Comparison of ENCODE assay signal across 9 cellular contexts in genomic region chr9:33391111-33391771, GRCh38. TPM values are rescaled to one million over a fixed set of nuclear protein-coding genes. Genes with fewer than 3 reads are reported as not detected.
DNase-seq lines count a peak whose midpoint lies in the region; ATAC-seq, FAIRE-seq and TF ChIP-seq lines count a peak whose summit lies in the region.
"Not testable (repeated sequence)": the region's sequence is repeated elsewhere in the genome, so short reads cannot be mapped to it uniquely, and the experiment has no call there.
"Had no signal": no experiment of that assay in that cellular context is flagged by ENCODE, and none has a peak within 500 bp of the region (broad histone marks: within the 10 kb centered on the region; RNA-seq: fewer than 3 reads in every experiment).

No MANE protein-coding gene starts in this region.

- not testable (repeated sequence) for H3K27ac Mint-ChIP-seq in astrocyte (ENCODE audit: unreplicated experiment)

- not testable (repeated sequence) for TF ChIP-seq POLR2A in tibial nerve (IDR thresholded peaks at IDR 0.05)

- TF ChIP-seq EP300 in tibial nerve (IDR thresholded peaks at IDR 0.05), result not testable (repeated sequence)

- H3K9ac ChIP-seq in astrocyte (ENCODE audit: low read length), result not testable (repeated sequence)

- 6 to 7% methylated on average over 8 to 9 of the region's 9 CpGs for WGBS in pancreas, 2 donors
- WGBS in tibial nerve, 2 donors, result 5 to 18% methylated on average over 3 to 8 of the region's 9 CpGs

- not testable (repeated sequence) for TF ChIP-seq CTCF in astrocyte (IDR thresholded peaks at IDR 0.05; ENCODE audit: insufficient read depth, low read depth, low read length); pancreas (IDR thresholded peaks at IDR 0.05); tibial nerve (IDR thresholded peaks at IDR 0.05)

- FAIRE-seq in HTR-8/SVneo (lab: Jason Lieb, UNC); astrocyte (lab: Jason Lieb, UNC); pancreas (lab: Jason Lieb, UNC): not testable (repeated sequence)

- H3K27me3 ChIP-seq in astrocyte (ENCODE audit: insufficient read depth, low read length); pancreas; tibial nerve: not testable (repeated sequence)

- H3K36me3 Mint-ChIP-seq in astrocyte (ENCODE audit: low read depth, unreplicated experiment), result not testable (repeated sequence)

- not testable (repeated sequence) for H3K9me3 ChIP-seq in astrocyte (ENCODE audit: insufficient read depth, low read depth, low read length); pancreas; tibial nerve

- not testable (repeated sequence) for H3K79me2 ChIP-seq in astrocyte (ENCODE audit: insufficient read depth, low read length)

- not testable (repeated sequence) for H2AFZ ChIP-seq in astrocyte (ENCODE audit: low read depth, low read length)

- peaks cover 15% of the 10 kb centered on the region for H3K4me1 Mint-ChIP-seq in astrocyte (ENCODE audit: low read depth, unreplicated experiment)

- peak overlapping the region; percentile 14 for H3K4me3 Mint-ChIP-seq in astrocyte (ENCODE audit: unreplicated experiment)

- H3K9me3 Mint-ChIP-seq in astrocyte (ENCODE audit: unreplicated experiment), result not testable (repeated sequence)

- H3K27me3 Mint-ChIP-seq in astrocyte (ENCODE audit: low read depth, unreplicated experiment), result peaks cover 27% of the 10 kb centered on the region

- not testable (repeated sequence) for H3K27ac ChIP-seq in astrocyte (ENCODE audit: low read depth, low read length)
- H3K27ac ChIP-seq in pancreas, result peak overlapping the region; percentile 78 to 92 (median 86)
- peak overlapping the region; percentile 3 to 73 (median 60) for H3K27ac ChIP-seq in tibial nerve

- intact Hi-C loops in pancreas (cut with DNase I), result not testable (repeated sequence)

- peak; percentile 54 to 76 (median 67) for ATAC-seq in pancreas

- peak; percentile 74 for DNase-seq in COLO829 (ENCODE audit: low spot score)
- peak; percentile 35 for DNase-seq in HTR-8/SVneo (ENCODE audit: insufficient read length, low spot score)
- DNase-seq in NCI-H82 (lab: John Stamatoyannopoulos, UW), result peak; percentile 65
- peak; percentile 86 for DNase-seq in astrocyte (ENCODE audit: low read depth)
- peak; percentile 100 for DNase-seq in fibroblast of gingiva (ENCODE audit: low read depth)
- peak; percentile 83 for DNase-seq in kidney tubule cell (ENCODE audit: low spot score)
- peak in 5 of 6 donors; percentile 81 to 92 (median 85) for DNase-seq in pancreas
- DNase-seq in tibial nerve (ENCODE audit: low spot score in 2 of 2), result peak in 1 of 2 donors; percentile 44

- H3K4me2 ChIP-seq in astrocyte (ENCODE audit: low read length), result peak overlapping the region; percentile 61

- not testable (repeated sequence) for H3K4me1 ChIP-seq in astrocyte (ENCODE audit: insufficient read depth, low read length); tibial nerve
- H3K4me1 ChIP-seq in pancreas, result peaks cover 0 to 13% (median 11%) of the 10 kb centered on the region in 3 donors

- H3K4me3 ChIP-seq in astrocyte (ENCODE audit: insufficient read depth, low read depth, low read length); pancreas; tibial nerve: not testable (repeated sequence)

- H4K20me1 ChIP-seq in astrocyte (ENCODE audit: insufficient read depth, low read length), result not testable (repeated sequence)

- H3K36me3 ChIP-seq in astrocyte (ENCODE audit: insufficient read depth, low read length); pancreas; tibial nerve: not testable (repeated sequence)

RNA-seq across cellular contexts. Expression of gene AQP7, which starts 11.1 kb away (rescaled TPM):
- total RNA-seq in astrocyte (0.65 and 1.9 TPM in 2 replicates), pancreas (1 to 10 TPM; 1.0 to 3.8 (median 2.0) TPM), tibial nerve (10 to 100 TPM; 14.1 to 51.6 (median 31.0) TPM)
- polyA plus RNA-seq in pancreas, result 10 to 100 TPM in 1 of 2 donors, 1 to 10 TPM in 1; 7.1 to 12.0 TPM
- polyA plus RNA-seq: IgD-negative memory B cell had no signal

RNA-seq across cellular contexts. Expression of gene AQP3, which starts 56.2 kb away (rescaled TPM):
- total RNA-seq in astrocyte, result 3.2 and 4.6 TPM in 2 replicates
- total RNA-seq in pancreas, result 10 to 100 TPM; 18.3 to 39.0 (median 24.7) TPM
- 10 to 100 TPM; 18.3 to 20.2 TPM for polyA plus RNA-seq in pancreas
- 100 to 1,000 TPM in 2 of 4 donors, 10 to 100 TPM in 2; 41.1 to 200 (median 96.8) TPM for total RNA-seq in tibial nerve
